Comparison of ENCODE assay signal across 8 cellular contexts in the genomic region with DNA sequence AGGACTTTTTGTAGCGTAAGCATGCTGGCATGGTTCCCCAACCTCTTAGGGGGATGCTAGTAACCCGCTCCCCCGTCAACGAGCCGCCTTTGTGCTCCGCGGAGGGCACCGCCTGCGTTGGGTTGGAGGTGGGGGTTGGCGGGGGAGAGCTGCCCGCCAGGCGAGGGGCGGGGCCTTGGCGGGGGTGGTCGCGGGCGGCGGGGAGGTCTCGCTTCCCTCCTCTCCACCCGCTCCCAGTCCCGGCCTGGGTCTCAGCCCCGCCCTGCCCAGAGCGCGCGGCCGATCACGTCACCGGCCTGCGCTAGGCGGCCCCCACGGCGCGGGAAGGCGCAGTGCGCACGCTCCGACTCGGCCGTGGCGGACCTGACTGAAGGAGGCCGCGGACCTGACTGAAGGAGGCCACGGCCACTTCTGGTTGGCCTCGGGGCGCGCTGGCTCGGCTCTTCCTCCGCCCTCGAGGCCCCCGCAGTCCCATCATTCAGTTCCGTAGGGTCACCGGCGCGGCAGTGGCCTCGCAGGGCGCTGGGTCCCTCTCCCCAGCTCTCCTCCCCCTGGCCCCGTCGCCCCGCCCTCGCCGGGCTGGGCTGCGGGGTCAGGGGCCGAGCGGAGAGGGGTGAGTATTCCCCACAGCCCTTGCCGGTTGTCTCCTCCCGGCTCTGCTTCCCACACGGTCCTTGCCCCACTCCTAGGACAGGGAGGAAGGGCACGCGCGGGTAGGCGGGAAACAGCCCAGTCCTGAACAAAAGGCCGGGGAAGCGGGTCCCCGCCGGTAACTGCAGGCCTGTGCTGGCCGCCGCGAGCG. TPM values are rescaled to one million over a fixed set of nuclear protein-coding genes. Genes with fewer than 3 reads are reported as not detected.
DNase-seq lines count a peak whose midpoint lies in the region; ATAC-seq and TF ChIP-seq lines count a peak whose summit lies in the region.

A gene (plus strand): TSS at position 330 of the 802 bp plus-strand sequence. CDS start 15,548 bp downstream, outside the sequence.

- H3K36me3 Mint-ChIP-seq in IgD-negative memory B cell = peaks cover 4% of the 10 kb centered on the region

- H3K4me1 Mint-ChIP-seq in IgD-negative memory B cell = peaks cover 11 to 14% (median 12%) of the 10 kb centered on the region in 3 donors

- H3K27me3 Mint-ChIP-seq in IgD-negative memory B cell = no peaks in the 10 kb centered on the region

- peaks cover 4% of the 10 kb centered on the region for H3K4me1 ChIP-seq in mucosa of stomach (ENCODE audit: control insufficient read depth, insufficient read depth, low read length)

- no peaks in the 10 kb centered on the region for H3K9me3 Mint-ChIP-seq in IgD-negative memory B cell

- H3K9ac ChIP-seq in mucosa of stomach (ENCODE audit: low read length) = peak within 1 kb of the TSS; percentile 98

- no peaks in the 10 kb centered on the region for H3K36me3 ChIP-seq in mucosa of stomach (ENCODE audit: control insufficient read depth, insufficient read depth, low read length)

- DNase-seq in DMS114 treated with DMSO at 0.1 percent for 48 hours (lab: John Stamatoyannopoulos, UW; ENCODE audit: unreplicated experiment) = peak; percentile 87
- peak; percentile 94 for DNase-seq in OCI-M1 (lab: John Stamatoyannopoulos, UW)
- DNase-seq in activated T-cell treated with anti-CD3 and anti-CD28 coated beads, Interleukin-2, amount 50 U/mL, for 1 hour = peak; percentile 89
- DNase-seq in erythroblast (lab: John Stamatoyannopoulos, UW) = peak; percentile 95 to 97
- peak; percentile 91 for DNase-seq in stimulated activated CD8-positive, alpha-beta memory T cell treated with anti-CD3 and anti-CD28 coated beads, Interleukin-4, amount 100 ng/mL, for 48 hours

- ATAC-seq in GM21576 (IDR thresholded peaks at IDR 0.05; ENCODE audit: unreplicated experiment) = peak; percentile 96

- H3K4me3 Mint-ChIP-seq in IgD-negative memory B cell = peak within 1 kb of the TSS; percentile 93 to 99 (median 96)

- peak within 1 kb of the TSS; percentile 97 for H3K4me3 ChIP-seq in mucosa of stomach (ENCODE audit: low read length)

- no peaks in the 10 kb centered on the region for H3K9me3 ChIP-seq in mucosa of stomach (ENCODE audit: control insufficient read depth, low read length)

- TF ChIP-seq POLR2A in erythroblast (IDR thresholded peaks at IDR 0.05; ENCODE audit: low read length) = peak; percentile 93

- peak within 1 kb of the TSS; percentile 95 to 98 (median 96) for H3K27ac Mint-ChIP-seq in IgD-negative memory B cell

- H3K27me3 ChIP-seq in mucosa of stomach (ENCODE audit: control insufficient read depth, insufficient read depth, low read length) = no peaks in the 10 kb centered on the region

RNA-seq across cellular contexts. Expression of the gene that starts here (rescaled TPM):
- 12.2 TPM for polyA plus RNA-seq in IgD-negative memory B cell

Comparison
In these comparisons a context has a peak if more than half of its experiments do, and no peak if none do; other contexts are left out.
1. Peak in every context shown above with its lines: DNase-seq, ATAC-seq and H3K4me3 ChIP-seq.